1 cellular context compared by ENCODE assay signal in genomic region chr1:37851782-37852210, GRCh38.
TF ChIP-seq lines count a peak whose summit lies in the region.

No MANE protein-coding gene starts in this region.

TF ChIP-seq in K562, 482 proteins besides CTCF, POLR2A, EP300 and RAD21:
- TF ChIP-seq ZNF316 (IDR thresholded peaks at IDR 0.05), result peak; percentile 81
- no peak for TF ChIP-seq RBM25 (IDR thresholded peaks at IDR 0.05; ENCODE audit: low read depth, low read length, severe bottlenecking)
- peak; percentile 39; the same call in 1 of the 2 replicates for TF ChIP-seq C11orf30 (IDR thresholded peaks at IDR 0.05; ENCODE audit: low read depth)
- peak; percentile 55; the same call in 1 of the 2 replicates for TF ChIP-seq SPI1 (IDR thresholded peaks at IDR 0.05; ENCODE audit: borderline replicate concordance, low read depth, low read length)
- TF ChIP-seq MAFG (tag; conservative IDR thresholded peaks at IDR 0.05), result 0 out of 2 replicates have a peak, but pooled peaks have one; percentile 28
- no peak for TF ChIP-seq POLR2H (tag; IDR thresholded peaks at IDR 0.05; ENCODE audit: low read depth)
- TF ChIP-seq ZNF717 (CRISPR knock-in tag; IDR thresholded peaks at IDR 0.05), result no peak
